ENCODE assay signal across 15 cellular contexts in the genomic region with DNA sequence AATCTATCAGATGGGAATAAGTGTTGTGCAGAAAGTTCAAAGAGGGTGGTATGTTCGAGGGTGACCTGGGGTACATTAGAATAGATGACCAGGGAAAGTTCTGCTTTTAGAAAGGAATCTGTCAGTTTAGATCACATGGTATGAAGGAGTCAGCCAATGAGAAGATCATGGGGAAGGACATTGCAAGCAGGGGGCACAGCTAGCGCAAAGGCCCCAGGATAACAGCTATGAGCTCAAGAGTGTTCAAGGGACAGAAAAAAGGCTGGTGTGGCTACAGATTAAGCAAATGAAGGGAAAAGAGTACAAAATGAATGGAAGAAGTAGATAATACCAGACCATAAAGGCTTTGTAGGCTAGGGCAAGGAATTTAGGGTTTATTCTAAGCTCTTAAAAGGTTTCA. TPM values are rescaled to one million over a fixed set of nuclear protein-coding genes. Genes with fewer than 3 reads are reported as not detected.
DNase-seq lines count a peak whose midpoint lies in the region; ATAC-seq, FAIRE-seq and TF ChIP-seq lines count a peak whose summit lies in the region.
"Had no signal": no experiment of that assay in that cellular context is flagged by ENCODE, and none has a peak within 500 bp of the region (broad histone marks: within the 10 kb centered on the region; RNA-seq: fewer than 3 reads in every experiment).

No MANE protein-coding gene starts in this region.

- no peak for TF ChIP-seq RAD21 in A549 (conservative IDR thresholded peaks at IDR 0.05 in 1 of 2, IDR thresholded peaks at IDR 0.05 in 1 of 2)

- intact Hi-C loops in gastrocnemius medialis (cut with DNase I; ENCODE audit: low total_unique reads), result loop anchor here (10.0 kb wide), 1 partner anchor 1814 kb away; no protein-coding TSS in a partner anchor

- 93% methylated on average over 2 of the region's 2 CpGs for WGBS in A549 (ENCODE audit: missing lambda C conversion rate)

- CTCF ChIA-PET in A549 (lab: Yijun Ruan, JAX), result interaction anchor here (0.6 to 1.5 kb wide), 3 partner anchors 30 to 259 kb away, joined by 3 to 5 read pairs (median 4); no protein-coding TSS in a partner anchor

- peak overlapping the region; percentile 59; the same call in 2 of the 3 replicates for H3K4me2 ChIP-seq in A549
- H3K4me2 ChIP-seq: hepatocyte had no signal

- H3K4me3 ChIP-seq in A549, result no peak overlapping the region
- no peak overlapping the region for H3K4me3 ChIP-seq in RWPE2 (ENCODE audit: severe bottlenecking)
- no peak overlapping the region for H3K4me3 ChIP-seq in gastrocnemius medialis
- H3K4me3 ChIP-seq: hepatocyte had no signal

- FAIRE-seq in A549 (lab: Jason Lieb, UNC), result no peak
- FAIRE-seq: GM12891 had no signal

- H3K4me1 ChIP-seq in A549 (peaks cover 50% of the 10 kb centered on the region), RWPE2 (ENCODE audit: insufficient read depth, poor library complexity, severe bottlenecking) (peaks cover 39% of the 10 kb centered on the region), gastrocnemius medialis (peaks cover 0 to 2% of the 10 kb centered on the region in 2 donors)

- H3K36me3 ChIP-seq in RWPE2 (ENCODE audit: low read depth) (peaks cover 84% of the 10 kb centered on the region), gastrocnemius medialis (peaks cover 0 to 62% of the 10 kb centered on the region in 2 donors)

- TF ChIP-seq POLR2A in A549 (IDR thresholded peaks at IDR 0.05; ENCODE audit: low read length) (no peak), gastrocnemius medialis (IDR thresholded peaks at IDR 0.05) (no peak)

- H3K9me3 ChIP-seq in A549 (no peaks in the 10 kb centered on the region), RWPE2 (ENCODE audit: severe bottlenecking) (no peaks in the 10 kb centered on the region), gastrocnemius medialis (no peaks in the 10 kb centered on the region)

- POLR2A ChIA-PET in A549 (lab: Yijun Ruan, JAX), result no interaction called here

- H3K27ac ChIP-seq in A549 (peak overlapping the region; percentile 64 to 71), RWPE2 (ENCODE audit: poor library complexity, severe bottlenecking) (peak overlapping the region; percentile 78), epithelial cell of prostate (peak overlapping the region; percentile 74), gastrocnemius medialis (peak overlapping the region; percentile 39 to 64 (median 57))
- H3K27ac ChIP-seq: hepatocyte had no signal

- H3K27me3 ChIP-seq in RWPE2 (ENCODE audit: insufficient read depth, poor library complexity, severe bottlenecking) (no peaks in the 10 kb centered on the region), gastrocnemius medialis (no peaks in the 10 kb centered on the region)
- H3K27me3 ChIP-seq: hepatocyte had no signal

- DNase-seq in A549 (ENCODE audit: low read depth in 1 of 2, low spot score in 1 of 2), result no peak
- DNase-seq in RWPE2 (ENCODE audit: low spot score), result no peak
- DNase-seq in epithelial cell of prostate (ENCODE audit: low read depth, low spot score), result no peak
- DNase-seq in gastrocnemius medialis, result no peak
- DNase-seq in stimulated activated CD4-positive, alpha-beta T cell treated with anti-CD3 and anti-CD28 coated beads, Interleukin-4, amount 100 ng/mL, for 1 hour, result no peak
- DNase-seq in stimulated activated CD4-positive, alpha-beta T cell treated with anti-CD3 and anti-CD28 coated beads, Interleukin-2, amount 100 ng/mL, for 48 hours, result no peak
- no peak for DNase-seq in NCI-H510A treated with DMSO at 0.1 percent for 48 hours (lab: John Stamatoyannopoulos, UW)
- DNase-seq: activated B cell treated with CpG ODN at 0.5 μM for 24 hours; anterior cingulate cortex; NCI-H2081 treated with DMSO at 0.1 percent for 48 hours; NCI-H774; stimulated activated CD4-positive, alpha-beta T cell treated with anti-CD3 and anti-CD28 coated beads, Interleukin-4, amount 100 ng/mL, for 24 hours had no signal

- in situ Hi-C loops in gastrocnemius medialis (cut with MboI; ENCODE audit: low sequenced_read_pairs in 4 of 4), result loop anchor here in 1 of 4 donors (25.0 kb wide), 1 partner anchor 258 kb away; no protein-coding TSS in a partner anchor

- TF ChIP-seq CTCF in A549 (IDR thresholded peaks at IDR 0.05) (no peak), RWPE2 (IDR thresholded peaks at IDR 0.05; ENCODE audit: poor library complexity, severe bottlenecking) (no peak), gastrocnemius medialis (IDR thresholded peaks at IDR 0.05 in 4 of 5, conservative IDR thresholded peaks at IDR 0.05 in 1 of 5) (no peak)

- ATAC-seq in A549, result no peak
- ATAC-seq in RWPE2 (ENCODE audit: low read depth), result no peak
- ATAC-seq in gastrocnemius medialis, result no peak
- ATAC-seq in HG03354 (IDR thresholded peaks at IDR 0.05; ENCODE audit: poor library complexity, severe bottlenecking, unreplicated experiment), result no peak

- no peak for TF ChIP-seq EP300 in A549 (IDR thresholded peaks at IDR 0.05)

TF ChIP-seq in A549, 52 proteins besides CTCF, POLR2A, EP300 and RAD21:
- TF ChIP-seq FOSB (CRISPR knock-in tag; IDR thresholded peaks at IDR 0.05), result no peak
- no peak for TF ChIP-seq HDAC2 (IDR thresholded peaks at IDR 0.05)

RNA-seq across cellular contexts. Expression of gene LEPR, which starts 8.6 kb away (rescaled TPM):
- polyA plus RNA-seq in A549 (2011; rRNA removed) (6.5 and 6.7 TPM in 2 replicates), A549 (2017; fragmentation: RNase III; extraction: RNeasy Plus Mini Kit Qiagen cat#74134 plus additional on column Dnase treatment) (2.8 to 3.3 TPM (median 3.1 TPM) in 3 replicates)
- 0.59 and 0.80 TPM in 2 replicates for polyA plus RNA-seq in A549 (2012; cell fraction: cytosol; rRNA removed)
- 0.24 and 0.43 TPM in 2 replicates for polyA plus RNA-seq in A549 (2012; cell fraction: nucleus; rRNA removed)
- polyA minus RNA-seq in A549 (2011; rRNA and poly(A)+ RNA removed), result 3.4 and 3.9 TPM in 2 replicates
- 1 to 10 TPM; 4.0 to 7.4 (median 4.2) TPM for total RNA-seq in gastrocnemius medialis

RNA-seq across cellular contexts. Expression of gene LEPROT, which starts 8.6 kb away (rescaled TPM):
- polyA plus RNA-seq in A549 (2011; rRNA removed) (48.4 and 62.9 TPM in 2 replicates), A549 (2017; fragmentation: RNase III; extraction: RNeasy Plus Mini Kit Qiagen cat#74134 plus additional on column Dnase treatment) (49.5 to 57.6 TPM (median 51.2 TPM) in 3 replicates)
- 20.6 and 23.8 TPM in 2 replicates for polyA plus RNA-seq in A549 (2012; cell fraction: cytosol; rRNA removed)
- 11.5 and 29.9 TPM in 2 replicates for polyA plus RNA-seq in A549 (2012; cell fraction: nucleus; rRNA removed)
- 40.3 and 42.5 TPM in 2 replicates for polyA minus RNA-seq in A549 (2011; rRNA and poly(A)+ RNA removed)
- 10 to 100 TPM; 25.0 to 34.2 (median 28.7) TPM for total RNA-seq in gastrocnemius medialis
